ENCODE assay signal across 13 cellular contexts in genomic region chr17:8002646-8003593, GRCh38. TPM values are rescaled to one million over a fixed set of nuclear protein-coding genes. Genes with fewer than 3 reads are reported as not detected.
DNase-seq lines count a peak whose midpoint lies in the region; ATAC-seq and TF ChIP-seq lines count a peak whose summit lies in the region.
"Had no signal": no experiment of that assay in that cellular context is flagged by ENCODE, and none has a peak within 500 bp of the region (broad histone marks: within the 10 kb centered on the region; RNA-seq: fewer than 3 reads in every experiment).

No MANE protein-coding gene starts in this region.

- H3K27ac ChIP-seq in BLaER1 treated with 17β-estradiol and CSF1 and Interleukin-3, amounts not matched to agents 10 nM and 100 nM, result no peak overlapping the region
- H3K27ac ChIP-seq in WERI-Rb-1, result peak overlapping the region; percentile 62
- H3K27ac ChIP-seq in hepatocyte, result no peak overlapping the region
- H3K27ac ChIP-seq in psoas muscle, result no peak overlapping the region

- intact Hi-C loops in psoas muscle (cut with DNase I), result no loop called here

- no peaks in the 10 kb centered on the region; a peak in 1 of 22 replicates for H4K20me1 ChIP-seq in BLaER1 treated with 17β-estradiol and CSF1 and Interleukin-3, amounts not matched to agents 10 nM and 100 nM
- H4K20me1 ChIP-seq in hepatocyte (ENCODE audit: insufficient read depth, poor library complexity, severe bottlenecking), result no peaks in the 10 kb centered on the region

- WGBS in hepatocyte (ENCODE audit: low lambda C conversion rate, missing lambda C conversion rate), result 25% methylated on average over 48 of the region's 98 CpGs
- 5 to 7% (median 5%) methylated on average over 57 to 98 of the region's 98 CpGs for WGBS in psoas muscle, 3 donors

- peak overlapping the region; percentile 46 to 86 (median 65); a peak in 21 of 22 replicates for H3K4me2 ChIP-seq in BLaER1 treated with 17β-estradiol and CSF1 and Interleukin-3, amounts not matched to agents 10 nM and 100 nM
- H3K4me2 ChIP-seq in hepatocyte, result peak overlapping the region; percentile 82

- no peaks in the 10 kb centered on the region for H3K36me3 ChIP-seq in BLaER1 treated with 17β-estradiol and CSF1 and Interleukin-3, amounts not matched to agents 10 nM and 100 nM
- H3K36me3 ChIP-seq in WERI-Rb-1, result peaks cover 3% of the 10 kb centered on the region; the same call in 1 of the 2 replicates
- no peaks in the 10 kb centered on the region for H3K36me3 ChIP-seq in hepatocyte (replicated peaks; ENCODE audit: insufficient read depth, low read depth)
- no peaks in the 10 kb centered on the region for H3K36me3 ChIP-seq in psoas muscle (ENCODE audit: insufficient read depth in 1 of 2, low read depth in 1 of 2)

- H3K9me2 ChIP-seq in hepatocyte (replicated peaks; ENCODE audit: insufficient read depth), result no peaks in the 10 kb centered on the region

- peak overlapping the region in 2 of 11 experiments; percentile 5 to 30; a peak in 2 of 22 replicates for H3K9ac ChIP-seq in BLaER1 treated with 17β-estradiol and CSF1 and Interleukin-3, amounts not matched to agents 10 nM and 100 nM

- peaks cover 34 to 69% (median 59%) of the 10 kb centered on the region in 11 experiments for H3K27me3 ChIP-seq in BLaER1 treated with 17β-estradiol and CSF1 and Interleukin-3, amounts not matched to agents 10 nM and 100 nM
- H3K27me3 ChIP-seq in WERI-Rb-1 (ENCODE audit: insufficient read depth, low read depth, severe bottlenecking), result no peaks in the 10 kb centered on the region
- H3K27me3 ChIP-seq in hepatocyte, result peaks cover 65% of the 10 kb centered on the region
- peaks cover 0 to 59% (median 20%) of the 10 kb centered on the region in 3 donors for H3K27me3 ChIP-seq in psoas muscle (ENCODE audit: insufficient read depth in 3 of 3, low read length in 2 of 3)

- peaks cover 0 to 11% (median 6%) of the 10 kb centered on the region in 11 experiments; a peak in 11 of 22 replicates for H3K9me3 ChIP-seq in BLaER1 treated with 17β-estradiol and CSF1 and Interleukin-3, amounts not matched to agents 10 nM and 100 nM (replicated peaks in 1 of 11)
- no peaks in the 10 kb centered on the region for H3K9me3 ChIP-seq in WERI-Rb-1 (ENCODE audit: severe bottlenecking)
- H3K9me3 ChIP-seq in hepatocyte (ENCODE audit: low read depth), result no peaks in the 10 kb centered on the region
- H3K9me3 ChIP-seq in psoas muscle, result no peaks in the 10 kb centered on the region

- ATAC-seq in psoas muscle (peak; percentile 23 to 58 (median 34)), GM19463 (IDR thresholded peaks at IDR 0.05; ENCODE audit: unreplicated experiment) (no peak), GM21447 (IDR thresholded peaks at IDR 0.05; ENCODE audit: unreplicated experiment) (no peak), GM19452 (IDR thresholded peaks at IDR 0.05; ENCODE audit: unreplicated experiment) (no peak), GM19395 (IDR thresholded peaks at IDR 0.05; ENCODE audit: unreplicated experiment) (no peak)

- no peak for DNase-seq in WERI-Rb-1
- DNase-seq in hepatocyte (ENCODE audit: low spot score), result no peak
- no peak for DNase-seq in psoas muscle
- DNase-seq: activated naive CD4-positive, alpha-beta T cell treated with anti-CD3 and anti-CD28 coated beads, Interleukin-2, amount 50 U/mL, for 16 hours; CD8-positive, alpha-beta memory T cell; cortex of kidney; Kasumi-1 had no signal

- peak overlapping the region; percentile 35 for H2AFZ ChIP-seq in hepatocyte

- no peak for TF ChIP-seq CTCF in WERI-Rb-1 (IDR thresholded peaks at IDR 0.05; ENCODE audit: low read depth, low read length)
- TF ChIP-seq CTCF in hepatocyte (IDR thresholded peaks at IDR 0.05; ENCODE audit: poor library complexity), result no peak
- TF ChIP-seq CTCF in psoas muscle (IDR thresholded peaks at IDR 0.05), result no peak

- H3K4me3 ChIP-seq in BLaER1 treated with 17β-estradiol and CSF1 and Interleukin-3, amounts not matched to agents 10 nM and 100 nM, result peak overlapping the region in 5 of 10 experiments; percentile 22 to 47 (median 34); a peak in 7 of 20 replicates
- H3K4me3 ChIP-seq in WERI-Rb-1 (ENCODE audit: low read depth, low read length) (peak overlapping the region; percentile 59), hepatocyte (no peak overlapping the region), psoas muscle (peak overlapping the region; percentile 56)

- H3K4me1 ChIP-seq in BLaER1 treated with 17β-estradiol and CSF1 and Interleukin-3, amounts not matched to agents 10 nM and 100 nM, result peaks cover 9 to 24% (median 15%) of the 10 kb centered on the region in 10 experiments
- H3K4me1 ChIP-seq in hepatocyte (ENCODE audit: insufficient read depth), result peaks cover 9% of the 10 kb centered on the region
- peaks cover 4% of the 10 kb centered on the region for H3K4me1 ChIP-seq in psoas muscle

- no peaks in the 10 kb centered on the region for H3K79me2 ChIP-seq in hepatocyte

RNA-seq across cellular contexts. Expression of gene GUCY2D, which starts 0.5 kb away (rescaled TPM):
- total RNA-seq in hepatocyte (not detected in 2 replicates), psoas muscle (not detected)
- polyA plus RNA-seq in hepatocyte (1.6 and 1.9 TPM in 2 replicates), psoas muscle (not detected)
- total RNA-seq: CD8-positive, alpha-beta memory T cell; H4 had no signal

RNA-seq across cellular contexts. Expression of gene ALOX15B, which starts 35.9 kb away (rescaled TPM):
- total RNA-seq in hepatocyte, result 5.7 and 6.7 TPM in 2 replicates
- polyA plus RNA-seq in hepatocyte, result 26.0 and 26.1 TPM in 2 replicates
- total RNA-seq in psoas muscle, result under 1 TPM in 3 of 4 donors, not detected in 1; 0.13 to 0.42 (median 0.32) TPM
- 1 to 10 TPM in 1 of 3 donors, under 1 TPM in 1, not detected in 1; 0.09 to 1.1 TPM for polyA plus RNA-seq in psoas muscle
- total RNA-seq: CD8-positive, alpha-beta memory T cell; H4 had no signal
- polyA plus RNA-seq: CD8-positive, alpha-beta memory T cell had no signal

Comparison
In these comparisons a context has a peak if more than half of its experiments do, and no peak if none do; other contexts are left out.
1. ATAC-seq: peak in psoas muscle (4 of 4); none in GM19463 (single experiment), GM21447 (single experiment), GM19452 (single experiment) and GM19395 (single experiment).